21 cellular contexts compared by ENCODE assay signal in genomic region chr1:112296908-112297307, GRCh38.
DNase-seq lines count a peak whose midpoint lies in the region; ATAC-seq and TF ChIP-seq lines count a peak whose summit lies in the region.
"Had no signal": no experiment of that assay in that cellular context is flagged by ENCODE, and none has a peak within 500 bp of the region (broad histone marks: within the 10 kb centered on the region; RNA-seq: fewer than 3 reads in every experiment).

No MANE protein-coding gene starts in this region.

- CTCF ChIA-PET in IMR-90 (lab: Yijun Ruan, JAX) (no interaction called here), PC-3 (lab: Charles Lee) (no interaction called here)

- H3K4me3 ChIP-seq in IMR-90 (ENCODE audit: insufficient read depth, low read depth, low read length) (no peak overlapping the region), PC-3 (ENCODE audit: low read length) (no peak overlapping the region), lower lobe of right lung (no peak overlapping the region)
- H3K4me3 ChIP-seq: heart left ventricle, testis had no signal

- H3F3A ChIP-seq in PC-3 (ENCODE audit: low read length, unreplicated experiment) = no peaks in the 10 kb centered on the region

- no peaks in the 10 kb centered on the region for H3K79me1 ChIP-seq in IMR-90 (ENCODE audit: low read depth in 1 of 2, low read length in 2 of 2)

- H3K14ac ChIP-seq in IMR-90 (replicated peaks; ENCODE audit: low read depth, low read length) = no peak overlapping the region

- dilution Hi-C loops in IMR-90 (cut with HindIII; ENCODE audit: low sequenced_read_pairs, unreplicated experiment) = no loop called here

- H2AK9ac ChIP-seq in IMR-90 (replicated peaks; ENCODE audit: low read depth, low read length, poor library complexity) = no peak overlapping the region

- H3K27me3 ChIP-seq in IMR-90 (ENCODE audit: control insufficient read depth, insufficient read depth, low read length) (peaks cover 3% of the 10 kb centered on the region; the same call in 1 of the 2 replicates), PC-3 (ENCODE audit: low read length) (peaks cover 28% of the 10 kb centered on the region; the same call in 1 of the 2 replicates), lower lobe of right lung (ENCODE audit: low read depth) (no peaks in the 10 kb centered on the region)
- H3K27me3 ChIP-seq: heart left ventricle, testis had no signal

- H3K79me2 ChIP-seq in PC-3 (ENCODE audit: low read length) = no peaks in the 10 kb centered on the region

- H4K91ac ChIP-seq in IMR-90 (ENCODE audit: insufficient read depth, low read depth, low read length) = no peak overlapping the region

- no peaks in the 10 kb centered on the region for H3K9me1 ChIP-seq in IMR-90 (ENCODE audit: insufficient read depth, low read length)

- POLR2A ChIA-PET in IMR-90 (lab: Charles Lee; ENCODE audit: unreplicated experiment) (no interaction called here), PC-3 (lab: Charles Lee; ENCODE audit: unreplicated experiment) (no interaction called here)

- H2AK5ac ChIP-seq in IMR-90 (ENCODE audit: low read depth, low read length) = no peak overlapping the region

- H4K8ac ChIP-seq in IMR-90 (ENCODE audit: low read depth in 2 of 2, low read length in 2 of 2) = no peak overlapping the region

- H3K56ac ChIP-seq in IMR-90 (ENCODE audit: extremely low read depth, insufficient read depth, low read length) = no peak overlapping the region

- BruUV-seq in IMR-90 (replicated peaks; lab: Mats Ljungman, UMichigan) = no TSS peak
- BruUV-seq in PC-3 (replicated peaks; lab: Mats Ljungman, UMichigan) = no TSS peak

- H3K9ac ChIP-seq in IMR-90 (ENCODE audit: low read depth, low read length) = no peak overlapping the region
- H3K9ac ChIP-seq in PC-3 (ENCODE audit: low read length) = no peak overlapping the region

- H4K20me1 ChIP-seq in IMR-90 (ENCODE audit: insufficient read depth, low read length) = no peaks in the 10 kb centered on the region
- no peaks in the 10 kb centered on the region for H4K20me1 ChIP-seq in PC-3 (ENCODE audit: low read length)

- peaks cover 4% of the 10 kb centered on the region for H3K27me3 Mint-ChIP-seq in activated T-cell treated with anti-CD3 and anti-CD28 coated beads, Interleukin-2, amount 50 U/mL, for 24 hours

- H3K4me1 Mint-ChIP-seq in activated T-cell treated with anti-CD3 and anti-CD28 coated beads, Interleukin-2, amount 50 U/mL, for 24 hours (ENCODE audit: low read depth) = no peaks in the 10 kb centered on the region
- H3K4me1 Mint-ChIP-seq: activated CD4-positive, alpha-beta memory T cell treated with anti-CD3 and anti-CD28 coated beads, Interleukin-2, amount 10 ng/mL, durations not matched to agents 7 days and 5 days had no signal

- no peak overlapping the region for H4K5ac ChIP-seq in IMR-90 (ENCODE audit: low read depth, low read length)

- in situ Hi-C loops in IMR-90 (cut with MboI; ENCODE audit: low sequenced_read_pairs) = no loop called here

- H2BK15ac ChIP-seq in IMR-90 (ENCODE audit: low read depth, low read length) = no peak overlapping the region

- no peak for TF ChIP-seq RAD21 in IMR-90 (IDR thresholded peaks at IDR 0.05; ENCODE audit: low read length)

- H3K4ac ChIP-seq in IMR-90 (ENCODE audit: low read depth, low read length) = no peak overlapping the region

- no peak overlapping the region for H2BK20ac ChIP-seq in IMR-90 (ENCODE audit: low read depth, low read length)

- H2BK120ac ChIP-seq in IMR-90 (ENCODE audit: low read depth, low read length) = no peak overlapping the region

- H3K27ac Mint-ChIP-seq in activated T-cell treated with anti-CD3 and anti-CD28 coated beads, Interleukin-2, amount 50 U/mL, for 24 hours = no peak overlapping the region
- H3K27ac Mint-ChIP-seq: activated CD4-positive, alpha-beta memory T cell treated with anti-CD3 and anti-CD28 coated beads, Interleukin-2, amount 10 ng/mL, durations not matched to agents 7 days and 5 days; activated naive CD4-positive, alpha-beta T cell treated with anti-CD3 and anti-CD28 coated beads, Interleukin-2, amount 50 U/mL, for 72 hours; activated T-cell treated with anti-CD3 and anti-CD28 coated beads, Interleukin-2, amount 50 U/mL, for 72 hours; T-helper 1 cell treated with Interleukin-12 subunit alpha and Interleukin-12 subunit beta and Interleukin-4 antibody, amounts not matched to agents 30 μg/mL and 1 μg/mL, for 36 hours had no signal

- intact Hi-C loops in IMR-90 (cut with micrococcal nuclease) = loop anchor here (5.0 kb wide), 1 partner anchor 520 kb away; no protein-coding TSS in a partner anchor
- intact Hi-C loops in PC-3 (cut with micrococcal nuclease) = loop anchor here (5.0 kb wide), 1 partner anchor 70 kb away; no protein-coding TSS in a partner anchor
- intact Hi-C loops in lower lobe of right lung (cut with DNase I) = no loop called here

- H3K9me2 ChIP-seq in PC-3 (replicated peaks; ENCODE audit: low read length) = no peaks in the 10 kb centered on the region

- H3K9me3 ChIP-seq in IMR-90 (ENCODE audit: control insufficient read depth, insufficient read depth, low read length) = no peaks in the 10 kb centered on the region; the same call in 1 of the 2 replicates
- H3K9me3 ChIP-seq in PC-3 (ENCODE audit: low read length) = no peaks in the 10 kb centered on the region
- no peaks in the 10 kb centered on the region for H3K9me3 ChIP-seq in lower lobe of right lung
- H3K9me3 ChIP-seq: testis had no signal

- H3K4me2 ChIP-seq in IMR-90 (ENCODE audit: low read depth, low read length) (no peak overlapping the region), PC-3 (ENCODE audit: low read length) (no peak overlapping the region)

- no peak overlapping the region for H3K23ac ChIP-seq in IMR-90 (ENCODE audit: low read depth, low read length)

- H3K4me1 ChIP-seq in IMR-90 (ENCODE audit: control insufficient read depth, insufficient read depth, low read length) = no peaks in the 10 kb centered on the region
- no peaks in the 10 kb centered on the region for H3K4me1 ChIP-seq in PC-3 (ENCODE audit: insufficient read depth, low read length)
- H3K4me1 ChIP-seq in lower lobe of right lung = no peaks in the 10 kb centered on the region
- H3K4me1 ChIP-seq: heart left ventricle, testis had no signal

- DNase-seq in DMS53 (lab: John Stamatoyannopoulos, UW) = peak; percentile 96
- peak; percentile 50 for DNase-seq in IMR-90
- DNase-seq in PC-3 = peak; percentile 5
- DNase-seq in lower lobe of right lung = no peak
- DNase-seq in NCI-H2081 (lab: John Stamatoyannopoulos, UW) = no peak
- no peak for DNase-seq in activated T-cell treated with anti-CD3 and anti-CD28 coated beads, Interleukin-2, amount 50 U/mL, for 24 hours
- no peak for DNase-seq in C1 segment of cervical spinal cord (lab: John Stamatoyannopoulos, UW)
- DNase-seq: activated CD4-positive, alpha-beta memory T cell treated with anti-CD3 and anti-CD28 coated beads, Interleukin-2, amount 10 ng/mL, durations not matched to agents 7 days and 5 days; activated T-cell treated with anti-CD3 and anti-CD28 coated beads, Interleukin-2, amount 50 U/mL, for 72 hours; COR-L47; H7; heart left ventricle; NCI-H1436 treated with DMSO at 0.1 percent for 48 hours; NCI-H446; occipital lobe; Right ventricle myocardium superior; testis; WERI-Rb-1 had no signal

- H3K4me3 Mint-ChIP-seq in activated T-cell treated with anti-CD3 and anti-CD28 coated beads, Interleukin-2, amount 50 U/mL, for 24 hours = no peak overlapping the region
- H3K4me3 Mint-ChIP-seq: activated CD4-positive, alpha-beta memory T cell treated with anti-CD3 and anti-CD28 coated beads, Interleukin-2, amount 10 ng/mL, durations not matched to agents 7 days and 5 days; activated T-cell treated with anti-CD3 and anti-CD28 coated beads, Interleukin-2, amount 50 U/mL, for 72 hours; T-helper 1 cell treated with Interleukin-12 subunit alpha and Interleukin-12 subunit beta and Interleukin-4 antibody, amounts not matched to agents 30 μg/mL and 1 μg/mL, for 36 hours had no signal

- no peak overlapping the region for H2BK5ac ChIP-seq in IMR-90 (ENCODE audit: low read depth, low read length, poor library complexity, severe bottlenecking)

- H3K27ac ChIP-seq in IMR-90 (ENCODE audit: insufficient read depth, low read length) (no peak overlapping the region), PC-3 (ENCODE audit: low read length) (no peak overlapping the region), lower lobe of right lung (no peak overlapping the region)
- H3K27ac ChIP-seq: heart left ventricle, testis, WERI-Rb-1 had no signal

- H3K9me3 Mint-ChIP-seq in activated T-cell treated with anti-CD3 and anti-CD28 coated beads, Interleukin-2, amount 50 U/mL, for 24 hours = peaks cover 2% of the 10 kb centered on the region
- H3K9me3 Mint-ChIP-seq: activated CD4-positive, alpha-beta memory T cell treated with anti-CD3 and anti-CD28 coated beads, Interleukin-2, amount 10 ng/mL, durations not matched to agents 7 days and 5 days; T-helper 1 cell treated with Interleukin-12 subunit alpha and Interleukin-12 subunit beta and Interleukin-4 antibody, amounts not matched to agents 30 μg/mL and 1 μg/mL, for 36 hours had no signal

- ATAC-seq in IMR-90 (ENCODE audit: low read depth) (peak; percentile 65), PC-3 (no peak), lower lobe of right lung (peak; percentile 88), GM21360 (IDR thresholded peaks at IDR 0.05; ENCODE audit: unreplicated experiment) (no peak)
- ATAC-seq: activated naive CD4-positive, alpha-beta T cell treated with anti-CD3 and anti-CD28 coated beads, Interleukin-2, amount 50 U/mL, for 72 hours; activated T-cell treated with anti-CD3 and anti-CD28 coated beads, Interleukin-2, amount 50 U/mL, for 72 hours; heart left ventricle had no signal

- no peak for TF ChIP-seq POLR2A in IMR-90 (IDR thresholded peaks at IDR 0.05; ENCODE audit: low read depth, low read length)

- TF ChIP-seq CTCF in IMR-90 (conservative IDR thresholded peaks at IDR 0.05; ENCODE audit: low read depth, low read length) (no peak), PC-3 (conservative IDR thresholded peaks at IDR 0.05; ENCODE audit: low read depth, low read length) (no peak), lower lobe of right lung (IDR thresholded peaks at IDR 0.05) (no peak)

- H2AFZ ChIP-seq in IMR-90 (replicated peaks; ENCODE audit: low read length, poor library complexity) (no peak overlapping the region), PC-3 (ENCODE audit: low read length) (no peak overlapping the region)

- no peaks in the 10 kb centered on the region for H3K36me3 ChIP-seq in IMR-90 (ENCODE audit: control insufficient read depth, insufficient read depth, low read length)
- H3K36me3 ChIP-seq in PC-3 (ENCODE audit: low read depth, low read length) = no peaks in the 10 kb centered on the region
- no peaks in the 10 kb centered on the region for H3K36me3 ChIP-seq in lower lobe of right lung
- H3K36me3 ChIP-seq: heart left ventricle, WERI-Rb-1 had no signal

- no peak overlapping the region for H3K18ac ChIP-seq in IMR-90 (ENCODE audit: low read depth, low read length)

- no peaks in the 10 kb centered on the region for H3K36me3 Mint-ChIP-seq in activated T-cell treated with anti-CD3 and anti-CD28 coated beads, Interleukin-2, amount 50 U/mL, for 24 hours (ENCODE audit: low read depth)

- WGBS in IMR-90 (ENCODE audit: extremely low coverage in 2 of 2, insufficient read length in 1 of 2), 2 experiments = no CpG with 5 or more reads among the region's 5 CpGs

TF ChIP-seq in IMR-90, 13 proteins besides CTCF, POLR2A, EP300 and RAD21 (continues in another document):
- TF ChIP-seq CEBPB (IDR thresholded peaks at IDR 0.05; ENCODE audit: low read depth, low read length) (no peak), NFE2L2 (IDR thresholded peaks at IDR 0.05; ENCODE audit: low read depth, low read length) (no peak)

Comparison
In these comparisons a context has a peak if more than half of its experiments do, and no peak if none do; other contexts are left out.
1. DNase-seq: peak in DMS53 (single experiment), IMR-90 (single experiment) and PC-3 (single experiment); none in lower lobe of right lung (single experiment), NCI-H2081 (0 of 2), activated T-cell treated with anti-CD3 and anti-CD28 coated beads, Interleukin-2, amount 50 U/mL, for 24 hours (single experiment) and C1 segment of cervical spinal cord (0 of 14).
2. ATAC-seq: peak in IMR-90 (single experiment) and lower lobe of right lung (2 of 2); none in PC-3 (single experiment) and GM21360 (single experiment).